Comparison of ENCODE assay signal across 1 cellular context in the genomic region with DNA sequence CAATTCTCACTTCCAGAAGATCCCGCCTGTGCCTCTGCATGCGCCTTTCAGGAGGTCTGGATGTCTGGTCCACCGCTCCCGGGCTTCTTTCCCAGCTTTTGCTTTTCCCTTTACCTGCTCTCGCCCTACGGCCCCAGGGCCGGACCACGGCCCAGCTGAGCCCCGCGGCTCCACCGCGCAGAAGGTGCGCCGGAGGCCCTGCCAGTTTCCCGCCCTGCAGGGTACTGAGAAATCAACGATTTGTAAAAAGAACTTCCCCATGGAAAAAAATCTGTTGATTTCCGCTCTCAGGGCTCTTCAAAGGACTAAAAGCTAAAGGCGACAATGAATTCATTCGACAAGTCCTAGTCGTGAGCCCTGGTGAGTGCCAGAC.
TF ChIP-seq lines count a peak whose summit lies in the region.

No MANE protein-coding gene starts in this region.

TF ChIP-seq in GM23338, 12 proteins besides CTCF, POLR2A, EP300 and RAD21 (continued from another document):
- no peak for TF ChIP-seq JUNB (IDR thresholded peaks at IDR 0.05; ENCODE audit: unreplicated experiment)
- TF ChIP-seq EZH2phosphoT487 (IDR thresholded peaks at IDR 0.05; ENCODE audit: unreplicated experiment): no peak
- no peak for TF ChIP-seq ZNF331 (CRISPR knock-in tag; IDR thresholded peaks at IDR 0.05; ENCODE audit: low read depth)
- TF ChIP-seq, protein P1, sequence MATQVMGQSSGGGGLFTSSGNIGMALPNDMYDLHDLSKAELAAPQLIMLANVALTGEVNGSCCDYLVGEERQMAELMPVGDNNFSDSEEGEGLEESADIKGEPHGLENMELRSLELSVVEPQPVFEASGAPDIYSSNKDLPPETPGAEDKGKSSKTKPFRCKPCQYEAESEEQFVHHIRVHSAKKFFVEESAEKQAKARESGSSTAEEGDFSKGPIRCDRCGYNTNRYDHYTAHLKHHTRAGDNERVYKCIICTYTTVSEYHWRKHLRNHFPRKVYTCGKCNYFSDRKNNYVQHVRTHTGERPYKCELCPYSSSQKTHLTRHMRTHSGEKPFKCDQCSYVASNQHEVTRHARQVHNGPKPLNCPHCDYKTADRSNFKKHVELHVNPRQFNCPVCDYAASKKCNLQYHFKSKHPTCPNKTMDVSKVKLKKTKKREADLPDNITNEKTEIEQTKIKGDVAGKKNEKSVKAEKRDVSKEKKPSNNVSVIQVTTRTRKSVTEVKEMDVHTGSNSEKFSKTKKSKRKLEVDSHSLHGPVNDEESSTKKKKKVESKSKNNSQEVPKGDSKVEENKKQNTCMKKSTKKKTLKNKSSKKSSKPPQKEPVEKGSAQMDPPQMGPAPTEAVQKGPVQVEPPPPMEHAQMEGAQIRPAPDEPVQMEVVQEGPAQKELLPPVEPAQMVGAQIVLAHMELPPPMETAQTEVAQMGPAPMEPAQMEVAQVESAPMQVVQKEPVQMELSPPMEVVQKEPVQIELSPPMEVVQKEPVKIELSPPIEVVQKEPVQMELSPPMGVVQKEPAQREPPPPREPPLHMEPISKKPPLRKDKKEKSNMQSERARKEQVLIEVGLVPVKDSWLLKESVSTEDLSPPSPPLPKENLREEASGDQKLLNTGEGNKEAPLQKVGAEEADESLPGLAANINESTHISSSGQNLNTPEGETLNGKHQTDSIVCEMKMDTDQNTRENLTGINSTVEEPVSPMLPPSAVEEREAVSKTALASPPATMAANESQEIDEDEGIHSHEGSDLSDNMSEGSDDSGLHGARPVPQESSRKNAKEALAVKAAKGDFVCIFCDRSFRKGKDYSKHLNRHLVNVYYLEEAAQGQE (IDR thresholded peaks at IDR 0.05; ENCODE audit: unreplicated experiment): no peak
- TF ChIP-seq, protein P2, sequence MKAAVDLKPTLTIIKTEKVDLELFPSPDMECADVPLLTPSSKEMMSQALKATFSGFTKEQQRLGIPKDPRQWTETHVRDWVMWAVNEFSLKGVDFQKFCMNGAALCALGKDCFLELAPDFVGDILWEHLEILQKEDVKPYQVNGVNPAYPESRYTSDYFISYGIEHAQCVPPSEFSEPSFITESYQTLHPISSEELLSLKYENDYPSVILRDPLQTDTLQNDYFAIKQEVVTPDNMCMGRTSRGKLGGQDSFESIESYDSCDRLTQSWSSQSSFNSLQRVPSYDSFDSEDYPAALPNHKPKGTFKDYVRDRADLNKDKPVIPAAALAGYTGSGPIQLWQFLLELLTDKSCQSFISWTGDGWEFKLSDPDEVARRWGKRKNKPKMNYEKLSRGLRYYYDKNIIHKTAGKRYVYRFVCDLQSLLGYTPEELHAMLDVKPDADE (IDR thresholded peaks at IDR 0.05): no peak
- no peak for TF ChIP-seq STAT1 (IDR thresholded peaks at IDR 0.05; ENCODE audit: unreplicated experiment)
- no peak for TF ChIP-seq POLR2AphosphoS5 (IDR thresholded peaks at IDR 0.05; ENCODE audit: low read depth)
